9 cellular contexts compared by ENCODE assay signal in genomic region chr6:44004625-44005506, GRCh38.
A peak's percentile ranks its signal among the peaks of the same experiment; 100 is the strongest.
DNase-seq lines count a peak whose midpoint lies in the region; ATAC-seq, FAIRE-seq and TF ChIP-seq lines count a peak whose summit lies in the region.
"Had no signal": no experiment of that assay in that cellular context is flagged by ENCODE, and none has a peak within 500 bp of the region (broad histone marks: within the 10 kb centered on the region; RNA-seq: fewer than 3 reads in every experiment).

No MANE protein-coding gene starts in this region.

- ATAC-seq in HCT116 (no peak), GM18505 (IDR thresholded peaks at IDR 0.05; ENCODE audit: unreplicated experiment) (no peak), HG02973 (IDR thresholded peaks at IDR 0.05; ENCODE audit: unreplicated experiment) (no peak)

- H3K4me2 ChIP-seq in HCT116 (ENCODE audit: low read length), result peak overlapping the region; percentile 47

- H3K27ac Mint-ChIP-seq in immature natural killer cell, result no peak overlapping the region

- POLR2A ChIA-PET in HCT116 (lab: Charles Lee), result interaction anchor here (1.5 to 2.8 kb wide), 3 partner anchors 38 to 235 kb away, joined by 3 to 6 read pairs (median 4); partner anchors contain the start of gene VEGFA

- intact Hi-C loops in HCT116 (cut with micrococcal nuclease), result loop anchor here (5.0 to 10.0 kb wide), 2 partner anchors 37 to 150 kb away; no protein-coding TSS in a partner anchor
- intact Hi-C loops in kidney (cut with DNase I), result no loop called here

- H3K9me2 ChIP-seq in HCT116 (ENCODE audit: insufficient read depth), result no peaks in the 10 kb centered on the region

- FAIRE-seq in kidney (lab: Jason Lieb, UNC), result no peak
- FAIRE-seq: colon had no signal

- H3K9me3 ChIP-seq in HCT116 (ENCODE audit: control insufficient read depth in 1 of 2, insufficient read depth in 1 of 2, low read depth in 1 of 2, low read length in 2 of 2) (no peaks in the 10 kb centered on the region), WERI-Rb-1 (ENCODE audit: severe bottlenecking) (no peaks in the 10 kb centered on the region), kidney (ENCODE audit: control insufficient read depth in 1 of 2, low read length in 2 of 2) (no peaks in the 10 kb centered on the region)

- H3K4me3 Mint-ChIP-seq in immature natural killer cell, result peak overlapping the region in 1 of 5 donors; percentile 48

- no peak for TF ChIP-seq RAD21 in HCT116 (IDR thresholded peaks at IDR 0.05; ENCODE audit: low read depth)

- no peak for TF ChIP-seq POLR2A in HCT116 (IDR thresholded peaks at IDR 0.05; ENCODE audit: borderline replicate concordance, extremely low read depth, insufficient read depth, insufficient read length)
- no peak for TF ChIP-seq POLR2A in GM18505 (IDR thresholded peaks at IDR 0.05; ENCODE audit: borderline replicate concordance, extremely low read depth, insufficient read depth, insufficient read length)

- peaks cover 12 to 23% (median 17%) of the 10 kb centered on the region in 3 donors for H3K27me3 Mint-ChIP-seq in immature natural killer cell (ENCODE audit: low read depth in 3 of 3)

- H3K36me3 ChIP-seq in HCT116 (ENCODE audit: control insufficient read depth in 1 of 2, insufficient read depth in 2 of 2, low read length in 2 of 2) (no peaks in the 10 kb centered on the region), WERI-Rb-1 (no peaks in the 10 kb centered on the region), kidney (ENCODE audit: control insufficient read depth in 1 of 2, insufficient read depth in 2 of 2, low read length in 2 of 2) (no peaks in the 10 kb centered on the region)

- DNase-seq in COLO829 (ENCODE audit: low spot score) (peak; percentile 25), HCT116 (ENCODE audit: low read depth, low spot score) (no peak), WERI-Rb-1 (no peak), kidney (peak; percentile 58), NCI-H1105 treated with DMSO at 0.1 percent for 48 hours (lab: John Stamatoyannopoulos, UW) (no peak), immature natural killer cell (no peak)

- BruUV-seq in HCT116 (replicated peaks; lab: Mats Ljungman, UMichigan), result no TSS peak

- H4K20me1 ChIP-seq in HCT116 (ENCODE audit: insufficient read depth), result no peaks in the 10 kb centered on the region

- H3K36me3 Mint-ChIP-seq in immature natural killer cell, result no peaks in the 10 kb centered on the region

- TF ChIP-seq CTCF in HCT116 (IDR thresholded peaks at IDR 0.05 in 2 of 3, conservative IDR thresholded peaks at IDR 0.05 in 1 of 3; ENCODE audit: borderline replicate concordance in 1 of 3, insufficient read depth in 1 of 3, low read depth in 2 of 3, low read length in 2 of 3) (peak in 2 of 3 experiments; percentile 46 to 50; a peak in 4 of 6 replicates), WERI-Rb-1 (IDR thresholded peaks at IDR 0.05; ENCODE audit: low read depth, low read length) (peak; percentile 43), kidney (IDR thresholded peaks at IDR 0.05; ENCODE audit: borderline replicate concordance, extremely low read depth, insufficient read depth) (peak; percentile 24)

- no peaks in the 10 kb centered on the region for H3K27me3 ChIP-seq in HCT116 (ENCODE audit: insufficient read depth, low read length)
- H3K27me3 ChIP-seq in WERI-Rb-1 (ENCODE audit: insufficient read depth, low read depth, severe bottlenecking), result no peaks in the 10 kb centered on the region

- RAD21 ChIA-PET in HCT116 (lab: Charles Lee; ENCODE audit: low non-redundant PET in 1 of 2, low total read pairs in 2 of 2, uncharacterized antibody in 2 of 2, unreplicated experiment in 2 of 2), result no interaction called here

- H2AFZ ChIP-seq in HCT116 (ENCODE audit: low read depth, low read length, poor library complexity, severe bottlenecking), result no peak overlapping the region

- no peak overlapping the region for H3K9ac ChIP-seq in HCT116 (ENCODE audit: low read length)
- H3K9ac ChIP-seq in kidney (ENCODE audit: low read length in 2 of 2), result peak overlapping the region in 1 of 2 donors; percentile 48

- H3K9me3 Mint-ChIP-seq in immature natural killer cell, result no peaks in the 10 kb centered on the region

- H3K4me1 Mint-ChIP-seq in immature natural killer cell, result peaks cover 0 to 8% of the 10 kb centered on the region in 2 donors

- H3K4me3 ChIP-seq in HCT116 (replicated peaks in 1 of 2; ENCODE audit: low read depth in 1 of 2, low read length in 2 of 2) (no peak overlapping the region), WERI-Rb-1 (ENCODE audit: low read depth, low read length) (no peak overlapping the region), kidney (ENCODE audit: low read length in 2 of 2) (no peak overlapping the region)

- H3K4me1 ChIP-seq in HCT116 (ENCODE audit: control insufficient read depth in 1 of 2, insufficient read depth in 2 of 2, low read length in 2 of 2) (peaks cover 30 to 68% of the 10 kb centered on the region in 2 experiments), kidney (ENCODE audit: control insufficient read depth in 1 of 2, insufficient read depth in 1 of 2, low read depth in 1 of 2, low read length in 2 of 2) (peaks cover 18 to 19% of the 10 kb centered on the region in 2 donors)

- CTCF ChIA-PET in HCT116 (lab: Charles Lee), result interaction anchor here (0.7 to 1.3 kb wide), 2 partner anchors 58 to 70 kb away, joined by 3 read pairs; no protein-coding TSS in a partner anchor

- no peaks in the 10 kb centered on the region for H3K79me2 ChIP-seq in HCT116 (ENCODE audit: insufficient read depth, low read length)

- H3K27ac ChIP-seq in HCT116 (ENCODE audit: low read depth, low read length) (no peak overlapping the region), WERI-Rb-1 (no peak overlapping the region), kidney (ENCODE audit: low read depth in 2 of 2, low read length in 2 of 2) (peak overlapping the region; percentile 8 to 23)

TF ChIP-seq in HCT116, 20 proteins besides CTCF, POLR2A, EP300 and RAD21:
- TF ChIP-seq YY1 (IDR thresholded peaks at IDR 0.05; ENCODE audit: extremely low read depth, insufficient replicate concordance, low read depth, low read length) (no peak), POLR2AphosphoS5 (IDR thresholded peaks at IDR 0.05; ENCODE audit: low read depth, low read length) (peak; percentile 54; the same call in 1 of the 2 replicates)
TF ChIP-seq in HCT116: peak in this region for 1.

Comparison
In these comparisons a context has a peak if more than half of its experiments do, and no peak if none do; other contexts are left out.
1. DNase-seq: peak in COLO829 (single experiment) and kidney (single experiment); none in HCT116 (single experiment), WERI-Rb-1 (single experiment), NCI-H1105 treated with DMSO at 0.1 percent for 48 hours (single experiment) and immature natural killer cell (0 of 3).
2. H3K27ac ChIP-seq: peak in kidney (2 of 2); none in HCT116 (single experiment) and WERI-Rb-1 (single experiment).
3. Peak in every context shown above with its lines, with median percentiles within 50 percentile points of each other: CTCF ChIP-seq.